In genomic region chr21:25459365-25459764, GRCh38 we compare ENCODE assay signal across 20 cellular contexts.
DNase-seq lines count a peak whose midpoint lies in the region; ATAC-seq and TF ChIP-seq lines count a peak whose summit lies in the region.
"Had no signal": no experiment of that assay in that cellular context is flagged by ENCODE, and none has a peak within 500 bp of the region (broad histone marks: within the 10 kb centered on the region; RNA-seq: fewer than 3 reads in every experiment).

No MANE protein-coding gene starts in this region.

- H3K27me3 Mint-ChIP-seq in activated naive CD4-positive, alpha-beta T cell treated with anti-CD3 and anti-CD28 coated beads for 36 hours (ENCODE audit: low read depth): no peaks in the 10 kb centered on the region
- no peaks in the 10 kb centered on the region for H3K27me3 Mint-ChIP-seq in activated naive CD4-positive, alpha-beta T cell treated with anti-CD3 and anti-CD28 coated beads, Interleukin-2, amount 10 ng/mL, durations not matched to agents 7 days and 5 days
- no peaks in the 10 kb centered on the region for H3K27me3 Mint-ChIP-seq in activated T-helper 1 cell treated with anti-CD3 and anti-CD28 coated beads, Interleukin-12 subunit alpha, Interleukin-12 subunit beta, Interleukin-2, Interleukin-4 antibody, amounts not matched to agents 30 ng/mL and 10 ng/mL and 1 ng/mL, durations not matched to agents 14 hours and 24 hours and 36 hours (ENCODE audit: insufficient read depth)
- no peaks in the 10 kb centered on the region for H3K27me3 Mint-ChIP-seq in stimulated activated naive CD8-positive, alpha-beta T cell treated with anti-CD3 and anti-CD28 coated beads, Interleukin-15, Interleukin-2, amounts not matched to agents 100 ng/mL and 50 ng/mL, for 24 hours

- peak overlapping the region; percentile 92 for H3K27ac Mint-ChIP-seq in activated naive CD4-positive, alpha-beta T cell treated with anti-CD3 and anti-CD28 coated beads for 36 hours
- H3K27ac Mint-ChIP-seq in activated naive CD4-positive, alpha-beta T cell treated with anti-CD3 and anti-CD28 coated beads, Interleukin-2, amount 10 ng/mL, durations not matched to agents 7 days and 5 days: no peak overlapping the region
- peak overlapping the region; percentile 91 for H3K27ac Mint-ChIP-seq in activated T-helper 1 cell treated with anti-CD3 and anti-CD28 coated beads, Interleukin-12 subunit alpha, Interleukin-12 subunit beta, Interleukin-2, Interleukin-4 antibody, amounts not matched to agents 30 ng/mL and 10 ng/mL and 1 ng/mL, durations not matched to agents 14 hours and 24 hours and 36 hours
- peak overlapping the region; percentile 99 for H3K27ac Mint-ChIP-seq in stimulated activated naive CD8-positive, alpha-beta T cell treated with anti-CD3 and anti-CD28 coated beads, Interleukin-15, Interleukin-2, amounts not matched to agents 100 ng/mL and 50 ng/mL, for 24 hours

- H3K4me1 Mint-ChIP-seq in activated naive CD4-positive, alpha-beta T cell treated with anti-CD3 and anti-CD28 coated beads for 36 hours (ENCODE audit: low read depth): peaks cover 78% of the 10 kb centered on the region
- H3K4me1 Mint-ChIP-seq in activated naive CD4-positive, alpha-beta T cell treated with anti-CD3 and anti-CD28 coated beads, Interleukin-2, amount 10 ng/mL, durations not matched to agents 7 days and 5 days: peaks cover 33% of the 10 kb centered on the region
- peaks cover 76% of the 10 kb centered on the region for H3K4me1 Mint-ChIP-seq in activated T-helper 1 cell treated with anti-CD3 and anti-CD28 coated beads, Interleukin-12 subunit alpha, Interleukin-12 subunit beta, Interleukin-2, Interleukin-4 antibody, amounts not matched to agents 30 ng/mL and 10 ng/mL and 1 ng/mL, durations not matched to agents 14 hours and 24 hours and 36 hours (ENCODE audit: low read depth)
- H3K4me1 Mint-ChIP-seq in stimulated activated naive CD8-positive, alpha-beta T cell treated with anti-CD3 and anti-CD28 coated beads, Interleukin-15, Interleukin-2, amounts not matched to agents 100 ng/mL and 50 ng/mL, for 24 hours (ENCODE audit: low read depth): peaks cover 99% of the 10 kb centered on the region

- H3K9me3 Mint-ChIP-seq in activated naive CD4-positive, alpha-beta T cell treated with anti-CD3 and anti-CD28 coated beads for 36 hours: peaks cover under 1% of the 10 kb centered on the region
- H3K9me3 Mint-ChIP-seq in activated naive CD4-positive, alpha-beta T cell treated with anti-CD3 and anti-CD28 coated beads, Interleukin-2, amount 10 ng/mL, durations not matched to agents 7 days and 5 days: no peaks in the 10 kb centered on the region
- peaks cover 15% of the 10 kb centered on the region for H3K9me3 Mint-ChIP-seq in activated T-helper 1 cell treated with anti-CD3 and anti-CD28 coated beads, Interleukin-12 subunit alpha, Interleukin-12 subunit beta, Interleukin-2, Interleukin-4 antibody, amounts not matched to agents 30 ng/mL and 10 ng/mL and 1 ng/mL, durations not matched to agents 14 hours and 24 hours and 36 hours
- H3K9me3 Mint-ChIP-seq in stimulated activated naive CD8-positive, alpha-beta T cell treated with anti-CD3 and anti-CD28 coated beads, Interleukin-15, Interleukin-2, amounts not matched to agents 100 ng/mL and 50 ng/mL, for 24 hours: peaks cover 6% of the 10 kb centered on the region
- H3K9me3 Mint-ChIP-seq: CD14-positive monocyte had no signal

- CTCF ChIA-PET in activated naive CD4-positive, alpha-beta T cell treated with anti-CD3 and anti-CD28 coated beads for 36 hours (lab: Charles Lee): interaction anchor here (1.0 kb wide), 1 partner anchor 53 kb away, joined by 3 read pairs; no protein-coding TSS in a partner anchor
- CTCF ChIA-PET in activated naive CD4-positive, alpha-beta T cell treated with anti-CD3 and anti-CD28 coated beads, Interleukin-2, amount 10 ng/mL, durations not matched to agents 7 days and 5 days (lab: Charles Lee): no interaction called here

- peak; percentile 25 for TF ChIP-seq POLR2A in GM19193 (IDR thresholded peaks at IDR 0.05; ENCODE audit: extremely low read depth, insufficient read depth, insufficient read length)

- no peak for DNase-seq in activated naive CD4-positive, alpha-beta T cell treated with anti-CD3 and anti-CD28 coated beads for 36 hours
- no peak for DNase-seq in activated naive CD4-positive, alpha-beta T cell treated with anti-CD3 and anti-CD28 coated beads, Interleukin-2, amount 10 ng/mL, durations not matched to agents 7 days and 5 days
- no peak for DNase-seq in activated T-helper 1 cell treated with anti-CD3 and anti-CD28 coated beads, Interleukin-12 subunit alpha, Interleukin-12 subunit beta, Interleukin-2, Interleukin-4 antibody, amounts not matched to agents 30 ng/mL and 10 ng/mL and 1 ng/mL, durations not matched to agents 14 hours and 24 hours and 36 hours (ENCODE audit: low spot score)
- DNase-seq in NCI-H1048 (lab: John Stamatoyannopoulos, UW) (no peak), NCI-H524 treated with DMSO at 0.1 percent for 48 hours (lab: John Stamatoyannopoulos, UW) (no peak)
- DNase-seq: activated CD4-positive, alpha-beta T cell treated with anti-CD3 and anti-CD28 coated beads, Interleukin-2, amount 50 U/mL, for 1 hour; dermis blood vessel endothelial cell; HCEC 1CT; heart left ventricle; left colon; NCI-H1092 treated with DMSO at 0.1 percent for 48 hours; NCI-H2081 treated with DMSO at 0.1 percent for 48 hours; NCI-H510A; posterior cingulate gyrus; thyroid gland had no signal

- ATAC-seq in HG02884 (IDR thresholded peaks at IDR 0.05; ENCODE audit: unreplicated experiment): no peak
- ATAC-seq: heart left ventricle, left colon, sciatic nerve had no signal

- H3K36me3 Mint-ChIP-seq in activated naive CD4-positive, alpha-beta T cell treated with anti-CD3 and anti-CD28 coated beads for 36 hours (ENCODE audit: low read depth): peaks cover under 1% of the 10 kb centered on the region
- H3K36me3 Mint-ChIP-seq in activated naive CD4-positive, alpha-beta T cell treated with anti-CD3 and anti-CD28 coated beads, Interleukin-2, amount 10 ng/mL, durations not matched to agents 7 days and 5 days: no peaks in the 10 kb centered on the region
- H3K36me3 Mint-ChIP-seq in activated T-helper 1 cell treated with anti-CD3 and anti-CD28 coated beads, Interleukin-12 subunit alpha, Interleukin-12 subunit beta, Interleukin-2, Interleukin-4 antibody, amounts not matched to agents 30 ng/mL and 10 ng/mL and 1 ng/mL, durations not matched to agents 14 hours and 24 hours and 36 hours (ENCODE audit: low read depth): peaks cover 11% of the 10 kb centered on the region
- H3K36me3 Mint-ChIP-seq in stimulated activated naive CD8-positive, alpha-beta T cell treated with anti-CD3 and anti-CD28 coated beads, Interleukin-15, Interleukin-2, amounts not matched to agents 100 ng/mL and 50 ng/mL, for 24 hours (ENCODE audit: low read depth): peaks cover 32% of the 10 kb centered on the region
- H3K36me3 Mint-ChIP-seq: CD14-positive monocyte had no signal

- peak overlapping the region; percentile 9 for H3K4me3 Mint-ChIP-seq in activated naive CD4-positive, alpha-beta T cell treated with anti-CD3 and anti-CD28 coated beads for 36 hours
- no peak overlapping the region for H3K4me3 Mint-ChIP-seq in activated naive CD4-positive, alpha-beta T cell treated with anti-CD3 and anti-CD28 coated beads, Interleukin-2, amount 10 ng/mL, durations not matched to agents 7 days and 5 days
- H3K4me3 Mint-ChIP-seq in activated T-helper 1 cell treated with anti-CD3 and anti-CD28 coated beads, Interleukin-12 subunit alpha, Interleukin-12 subunit beta, Interleukin-2, Interleukin-4 antibody, amounts not matched to agents 30 ng/mL and 10 ng/mL and 1 ng/mL, durations not matched to agents 14 hours and 24 hours and 36 hours: peak overlapping the region; percentile 17
- H3K4me3 Mint-ChIP-seq in stimulated activated naive CD8-positive, alpha-beta T cell treated with anti-CD3 and anti-CD28 coated beads, Interleukin-15, Interleukin-2, amounts not matched to agents 100 ng/mL and 50 ng/mL, for 24 hours: peak overlapping the region; percentile 11
- H3K4me3 Mint-ChIP-seq: CD14-positive monocyte had no signal

- intact Hi-C loops in activated naive CD4-positive, alpha-beta T cell treated with anti-CD3 and anti-CD28 coated beads for 36 hours (cut with micrococcal nuclease): no loop called here
- intact Hi-C loops in activated T-helper 1 cell treated with anti-CD3 and anti-CD28 coated beads, Interleukin-12 subunit alpha, Interleukin-12 subunit beta, Interleukin-2, Interleukin-4 antibody, amounts not matched to agents 30 ng/mL and 10 ng/mL and 1 ng/mL, durations not matched to agents 14 hours and 24 hours and 36 hours (cut with micrococcal nuclease): no loop called here
